1 cellular context compared by ENCODE assay signal in genomic region chr17:50183439-50184001, GRCh38.
A peak's percentile ranks its signal among the peaks of the same experiment; 100 is the strongest.
TF ChIP-seq lines count a peak whose summit lies in the region.

No MANE protein-coding gene starts in this region.

TF ChIP-seq in SK-N-SH, 30 proteins besides CTCF, POLR2A, EP300 and RAD21:
- TF ChIP-seq, protein P1, sequence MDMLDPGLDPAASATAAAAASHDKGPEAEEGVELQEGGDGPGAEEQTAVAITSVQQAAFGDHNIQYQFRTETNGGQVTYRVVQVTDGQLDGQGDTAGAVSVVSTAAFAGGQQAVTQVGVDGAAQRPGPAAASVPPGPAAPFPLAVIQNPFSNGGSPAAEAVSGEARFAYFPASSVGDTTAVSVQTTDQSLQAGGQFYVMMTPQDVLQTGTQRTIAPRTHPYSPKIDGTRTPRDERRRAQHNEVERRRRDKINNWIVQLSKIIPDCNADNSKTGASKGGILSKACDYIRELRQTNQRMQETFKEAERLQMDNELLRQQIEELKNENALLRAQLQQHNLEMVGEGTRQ (IDR thresholded peaks at IDR 0.05; ENCODE audit: borderline replicate concordance, low read depth, low read length): no peak
- TF ChIP-seq JUND (IDR thresholded peaks at IDR 0.05): peak; percentile 58
- TF ChIP-seq, protein P2, sequence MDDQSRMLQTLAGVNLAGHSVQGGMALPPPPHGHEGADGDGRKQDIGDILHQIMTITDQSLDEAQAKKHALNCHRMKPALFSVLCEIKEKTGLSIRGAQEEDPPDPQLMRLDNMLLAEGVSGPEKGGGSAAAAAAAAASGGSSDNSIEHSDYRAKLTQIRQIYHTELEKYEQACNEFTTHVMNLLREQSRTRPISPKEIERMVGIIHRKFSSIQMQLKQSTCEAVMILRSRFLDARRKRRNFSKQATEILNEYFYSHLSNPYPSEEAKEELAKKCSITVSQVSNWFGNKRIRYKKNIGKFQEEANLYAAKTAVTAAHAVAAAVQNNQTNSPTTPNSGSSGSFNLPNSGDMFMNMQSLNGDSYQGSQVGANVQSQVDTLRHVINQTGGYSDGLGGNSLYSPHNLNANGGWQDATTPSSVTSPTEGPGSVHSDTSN (IDR thresholded peaks at IDR 0.05): peak; percentile 66
- TF ChIP-seq POLR2AphosphoS5 (IDR thresholded peaks at IDR 0.05; ENCODE audit: low read depth, low read length): peak; percentile 84
- peak; percentile 17; the same call in 1 of the 2 replicates for TF ChIP-seq SIN3A (IDR thresholded peaks at IDR 0.05; ENCODE audit: borderline replicate concordance, low read depth, low read length)
